Comparison of ENCODE assay signal across 20 cellular contexts in genomic region chr3:101859882-101860281, GRCh38.
"Had no signal": no experiment of that assay in that cellular context is flagged by ENCODE, and none has a peak within 500 bp of the region (broad histone marks: within the 10 kb centered on the region; RNA-seq: fewer than 3 reads in every experiment).

No MANE protein-coding gene starts in this region.

- H3K27ac Mint-ChIP-seq: activated CD4-positive, alpha-beta memory T cell treated with anti-CD3 and anti-CD28 coated beads, Interleukin-2, amount 10 ng/mL, durations not matched to agents 7 days and 5 days; activated CD8-positive, alpha-beta memory T cell treated with anti-CD3 and anti-CD28 coated beads, Interleukin-2, amount 10 ng/mL, durations not matched to agents 7 days and 5 days; activated naive CD4-positive, alpha-beta T cell treated with anti-CD3 and anti-CD28 coated beads for 36 hours; activated T-cell treated with anti-CD3 and anti-CD28 coated beads, Interleukin-2, amount 50 U/mL, for 24 hours had no signal

- DNase-seq: activated CD4-positive, alpha-beta memory T cell treated with anti-CD3 and anti-CD28 coated beads, Interleukin-2, amount 10 ng/mL, durations not matched to agents 7 days and 5 days; activated CD4-positive, alpha-beta T cell treated with anti-CD3 and anti-CD28 coated beads for 48 hours; activated CD4-positive, CD25-positive, alpha-beta regulatory T cell; activated CD8-positive, alpha-beta memory T cell treated with anti-CD3 and anti-CD28 coated beads, Interleukin-2, amount 10 ng/mL, durations not matched to agents 7 days and 5 days; activated naive CD4-positive, alpha-beta T cell treated with anti-CD3 and anti-CD28 coated beads for 36 hours; activated T-cell treated with anti-CD3 and anti-CD28 coated beads, Interleukin-2, amount 50 U/mL, for 24 hours; effector CD4-positive, alpha-beta T cell; mesendoderm; naive thymus-derived CD8-positive, alpha-beta T cell; stimulated activated CD4-positive, alpha-beta T cell treated with anti-CD3 and anti-CD28 coated beads, Interleukin-12 subunit alpha, Interleukin-12 subunit beta, amount 100 ng/mL, for 4 hours; stimulated activated CD4-positive, alpha-beta T cell treated with anti-CD3 and anti-CD28 coated beads, Interleukin-1b, Interleukin-23, amount 100 ng/mL, for 48 hours; stimulated activated CD8-positive, alpha-beta memory T cell treated with anti-CD3 and anti-CD28 coated beads, Interleukin-4, amount 100 ng/mL, for 48 hours; stimulated activated naive CD8-positive, alpha-beta T cell treated with anti-CD3 and anti-CD28 coated beads, Interleukin-15, Interleukin-2, amounts not matched to agents 100 U/mL and 50 U/mL, for 24 hours; substantia nigra; T-helper 9 cell; tibial artery had no signal

- H3K4me3 ChIP-seq: breast epithelium, tibial artery, vagina had no signal

- H3K9me3 ChIP-seq: breast epithelium, tibial artery, vagina had no signal

- H3K36me3 ChIP-seq: breast epithelium had no signal

- H3K27ac ChIP-seq: neutrophil, parathyroid adenoma, tibial artery, vagina had no signal

- H3K4me1 ChIP-seq: breast epithelium, parathyroid adenoma had no signal

- H3K79me2 ChIP-seq: parathyroid adenoma had no signal

- H3K4me3 Mint-ChIP-seq: activated CD4-positive, alpha-beta memory T cell treated with anti-CD3 and anti-CD28 coated beads, Interleukin-2, amount 10 ng/mL, durations not matched to agents 7 days and 5 days; activated CD8-positive, alpha-beta memory T cell treated with anti-CD3 and anti-CD28 coated beads, Interleukin-2, amount 10 ng/mL, durations not matched to agents 7 days and 5 days; activated naive CD4-positive, alpha-beta T cell treated with anti-CD3 and anti-CD28 coated beads for 36 hours; activated T-cell treated with anti-CD3 and anti-CD28 coated beads, Interleukin-2, amount 50 U/mL, for 24 hours; naive thymus-derived CD8-positive, alpha-beta T cell had no signal

- H3K27me3 ChIP-seq: breast epithelium, neutrophil, tibial artery, vagina had no signal

- H2AFZ ChIP-seq: parathyroid adenoma had no signal

- H3K9me3 Mint-ChIP-seq: activated CD4-positive, alpha-beta memory T cell treated with anti-CD3 and anti-CD28 coated beads, Interleukin-2, amount 10 ng/mL, durations not matched to agents 7 days and 5 days; activated naive CD4-positive, alpha-beta T cell treated with anti-CD3 and anti-CD28 coated beads for 36 hours; activated T-cell treated with anti-CD3 and anti-CD28 coated beads, Interleukin-2, amount 50 U/mL, for 24 hours; naive thymus-derived CD8-positive, alpha-beta T cell had no signal

- H3K27me3 Mint-ChIP-seq: activated CD4-positive, alpha-beta memory T cell treated with anti-CD3 and anti-CD28 coated beads, Interleukin-2, amount 10 ng/mL, durations not matched to agents 7 days and 5 days; activated CD8-positive, alpha-beta memory T cell treated with anti-CD3 and anti-CD28 coated beads, Interleukin-2, amount 10 ng/mL, durations not matched to agents 7 days and 5 days; activated T-cell treated with anti-CD3 and anti-CD28 coated beads, Interleukin-2, amount 50 U/mL, for 24 hours; naive thymus-derived CD8-positive, alpha-beta T cell had no signal
